11 cellular contexts compared by ENCODE assay signal in the genomic region with DNA sequence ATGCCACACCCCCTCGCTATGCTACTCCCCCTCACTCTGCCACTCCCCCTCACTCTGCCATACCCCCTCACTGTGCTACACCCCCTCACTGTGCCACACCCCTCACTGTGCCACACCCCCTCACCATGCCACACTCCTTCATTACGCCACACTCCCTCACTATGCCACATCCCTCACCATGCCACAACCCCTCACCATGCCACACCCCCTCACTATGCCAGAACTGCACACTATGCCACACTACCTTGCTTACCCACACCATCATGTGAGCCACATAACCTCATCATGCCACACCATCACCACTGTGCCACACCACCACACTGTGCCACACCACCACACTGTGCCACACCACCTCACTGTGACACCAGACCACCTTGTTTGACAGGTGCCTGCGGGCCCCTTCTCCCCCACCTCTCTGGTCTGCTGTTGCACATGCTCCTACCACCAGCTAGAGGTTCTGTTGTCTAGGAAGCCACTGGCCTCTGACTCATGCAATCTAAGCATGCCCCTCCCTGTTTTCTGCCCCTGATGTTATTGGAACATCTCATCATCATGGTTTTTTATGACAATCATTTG. TPM values are rescaled to one million over a fixed set of nuclear protein-coding genes. Genes with fewer than 3 reads are reported as not detected.
DNase-seq lines count a peak whose midpoint lies in the region; ATAC-seq and TF ChIP-seq lines count a peak whose summit lies in the region.
"Had no signal": no experiment of that assay in that cellular context is flagged by ENCODE, and none has a peak within 500 bp of the region (broad histone marks: within the 10 kb centered on the region; RNA-seq: fewer than 3 reads in every experiment).

No MANE protein-coding gene starts in this region.

- TF ChIP-seq CTCF in astrocyte of the spinal cord (IDR thresholded peaks at IDR 0.05; ENCODE audit: low read depth, low read length) (no peak), sigmoid colon (IDR thresholded peaks at IDR 0.05) (no peak)

- H3K27ac ChIP-seq in sigmoid colon: no peak overlapping the region
- H3K27ac ChIP-seq: thoracic aorta had no signal

- no peak overlapping the region for H3K4me3 ChIP-seq in astrocyte of the spinal cord (ENCODE audit: low read depth, low read length)
- H3K4me3 ChIP-seq in sigmoid colon: no peak overlapping the region
- H3K4me3 ChIP-seq: thoracic aorta had no signal

- intact Hi-C loops in sigmoid colon (cut with DNase I): no loop called here

- no peaks in the 10 kb centered on the region for H3K9me3 ChIP-seq in sigmoid colon
- H3K9me3 ChIP-seq: thoracic aorta had no signal

- ATAC-seq in HG02885 (IDR thresholded peaks at IDR 0.05; ENCODE audit: poor library complexity, unreplicated experiment) (no peak), GM21390 (IDR thresholded peaks at IDR 0.05; ENCODE audit: unreplicated experiment) (no peak)

- no peaks in the 10 kb centered on the region for H3K27me3 ChIP-seq in sigmoid colon

- 78 to 88% methylated on average over 3 of the region's 3 CpGs for WGBS in sigmoid colon, 2 donors

- no peak for TF ChIP-seq POLR2A in sigmoid colon (IDR thresholded peaks at IDR 0.05)

- DNase-seq in Caki2 (ENCODE audit: low read depth) (peak; percentile 68), NCI-H2196 (lab: John Stamatoyannopoulos, UW; ENCODE audit: unreplicated experiment) (peak; percentile 14), astrocyte of the spinal cord (ENCODE audit: low read depth, low spot score) (peak; percentile 56), myocyte (ENCODE audit: low read depth) (peak; percentile 59), sigmoid colon (no peak), AML-193 (lab: John Stamatoyannopoulos, UW) (no peak)
- DNase-seq: hippocampal formation had no signal

- H3K36me3 ChIP-seq in sigmoid colon: no peaks in the 10 kb centered on the region
- H3K36me3 ChIP-seq: thoracic aorta had no signal

- no peaks in the 10 kb centered on the region for H3K4me1 ChIP-seq in sigmoid colon

- no peak for TF ChIP-seq EP300 in sigmoid colon (IDR thresholded peaks at IDR 0.05)

- in situ Hi-C loops in Caki2 (cut with HindIII; ENCODE audit: low pct_unique_long_range_greater_than_20kb, low sequenced_read_pairs) (no loop called here), astrocyte of the spinal cord (cut with HindIII; ENCODE audit: low sequenced_read_pairs) (no loop called here)

RNA-seq across cellular contexts. Expression of a gene that starts 22.0 kb away (rescaled TPM):
- total RNA-seq in Caki2 (2014; rRNA removed; shearing (Covaris generic); ENCODE audit: low replicate concordance): not detected in 2 replicates
- total RNA-seq in myocyte (0.19 and 0.21 TPM in 2 replicates), sigmoid colon (under 1 TPM in 2 of 4 donors, not detected in 2; under 0.01 to 0.14 TPM)
- 5.0 TPM for polyA plus RNA-seq in myocyte (2012)
- under 1 TPM in 1 of 3 donors, not detected in 2; 0.20 TPM for polyA plus RNA-seq in sigmoid colon
- total RNA-seq: activated T-helper 1 cell treated with anti-CD3 and anti-CD28 coated beads, Interleukin-12 subunit alpha, Interleukin-12 subunit beta, Interleukin-2, Interleukin-4 antibody, amounts not matched to agents 30 ng/mL and 10 ng/mL and 1 ng/mL, durations not matched to agents 14 hours and 24 hours and 36 hours had no signal

Comparison
In these comparisons a context has a peak if more than half of its experiments do, and no peak if none do; other contexts are left out.
1. DNase-seq: peak in Caki2 (single experiment), NCI-H2196 (single experiment), astrocyte of the spinal cord (single experiment) and myocyte (single experiment); none in sigmoid colon (single experiment) and AML-193 (0 of 2).